8 cellular contexts compared by ENCODE assay signal in genomic region chr10:72297281-72297967, GRCh38. TPM values are rescaled to one million over a fixed set of nuclear protein-coding genes. Genes with fewer than 3 reads are reported as not detected.
DNase-seq lines count a peak whose midpoint lies in the region; ATAC-seq and TF ChIP-seq lines count a peak whose summit lies in the region.

No MANE protein-coding gene starts in this region.

- peaks cover 64% of the 10 kb centered on the region for H3K4me1 ChIP-seq in CD4-positive, alpha-beta memory T cell (ENCODE audit: insufficient read depth, low read length)
- H3K4me1 ChIP-seq in left lung = peaks cover 7 to 43% of the 10 kb centered on the region in 2 donors

- TF ChIP-seq CTCF in activated B cell treated with CpG ODN at 0.5 μM for 24 hours (IDR thresholded peaks at IDR 0.05) (no peak), left lung (IDR thresholded peaks at IDR 0.05) (no peak)

- intact Hi-C loops in CD4-positive, alpha-beta memory T cell (cut with micrococcal nuclease) = loop anchor here (1.0 kb wide), 7 partner anchors 12 to 81 kb away; partner anchors contain the start of genes ANAPC16 and ASCC1
- intact Hi-C loops in activated B cell treated with CpG ODN at 0.5 μM for 24 hours (cut with micrococcal nuclease) (loop anchor here (1.0 to 2.0 kb wide), 7 partner anchors 23 to 461 kb away; partner anchors contain the start of genes ANAPC16, ASCC1 and DDIT4), left lung (cut with DNase I) (no loop called here)

- H3K4me3 Mint-ChIP-seq in CD4-positive, alpha-beta memory T cell = peak overlapping the region; percentile 83 to 94 (median 88)
- H3K4me3 Mint-ChIP-seq in activated B cell treated with CpG ODN at 0.5 μM for 24 hours = peak overlapping the region; percentile 86

- CTCF ChIA-PET in CD4-positive, alpha-beta memory T cell (lab: Charles Lee; ENCODE audit: partially characterized antibody) = interaction anchor here (0.7 to 2.6 kb wide), 12 partner anchors 11 to 249 kb away, joined by 3 to 26 read pairs (median 4); partner anchors contain the start of genes ANAPC16, ASCC1 and DDIT4
- CTCF ChIA-PET in activated B cell treated with CpG ODN at 0.5 μM for 24 hours (lab: Charles Lee) = interaction anchor here (0.8 to 2.9 kb wide), 14 partner anchors 9 to 164 kb away, joined by 3 to 33 read pairs (median 4); no protein-coding TSS in a partner anchor

- peaks cover 33 to 74% (median 52%) of the 10 kb centered on the region in 4 donors for H3K4me1 Mint-ChIP-seq in CD4-positive, alpha-beta memory T cell
- H3K4me1 Mint-ChIP-seq in activated B cell treated with CpG ODN at 0.5 μM for 24 hours = peaks cover 81% of the 10 kb centered on the region

- no peak for TF ChIP-seq EP300 in Ishikawa (IDR thresholded peaks at IDR 0.05; ENCODE audit: borderline replicate concordance)

- H3K27ac Mint-ChIP-seq in CD4-positive, alpha-beta memory T cell = peak overlapping the region; percentile 96 to 100 (median 100)
- H3K27ac Mint-ChIP-seq in activated B cell treated with CpG ODN at 0.5 μM for 24 hours = peak overlapping the region; percentile 100

- no peak for TF ChIP-seq RAD21 in Ishikawa (IDR thresholded peaks at IDR 0.05; ENCODE audit: low read depth)

- H3K27me3 ChIP-seq in CD4-positive, alpha-beta memory T cell (ENCODE audit: insufficient read depth, low read length) = no peaks in the 10 kb centered on the region
- H3K27me3 ChIP-seq in left lung = no peaks in the 10 kb centered on the region

- H3K4me3 ChIP-seq in CD4-positive, alpha-beta memory T cell (ENCODE audit: low read length in 2 of 2) = peak overlapping the region; percentile 71
- peak overlapping the region; percentile 63 to 82 for H3K4me3 ChIP-seq in left lung

- no peaks in the 10 kb centered on the region for H3K27me3 Mint-ChIP-seq in CD4-positive, alpha-beta memory T cell
- no peaks in the 10 kb centered on the region for H3K27me3 Mint-ChIP-seq in activated B cell treated with CpG ODN at 0.5 μM for 24 hours

- peak; percentile 97 to 99 (median 98) for DNase-seq in CD4-positive, alpha-beta memory T cell
- DNase-seq in activated B cell treated with CpG ODN at 0.5 μM for 24 hours (peak; percentile 89), left lung (peak; percentile 93 to 94), NCI-H345 (lab: John Stamatoyannopoulos, UW) (no peak)
- peak; percentile 99 for DNase-seq in central memory CD4-positive, alpha-beta T cell
- peak; percentile 97 for DNase-seq in stimulated activated CD4-positive, alpha-beta T cell treated with anti-CD3 and anti-CD28 coated beads, Interleukin-4, amount 100 ng/mL, for 24 hours

- H3K36me3 Mint-ChIP-seq in CD4-positive, alpha-beta memory T cell = no peaks in the 10 kb centered on the region
- no peaks in the 10 kb centered on the region for H3K36me3 Mint-ChIP-seq in activated B cell treated with CpG ODN at 0.5 μM for 24 hours (ENCODE audit: low read depth)

- H3K9me3 ChIP-seq in CD4-positive, alpha-beta memory T cell (ENCODE audit: control insufficient read depth in 1 of 2, low read length in 2 of 2) = no peaks in the 10 kb centered on the region
- no peaks in the 10 kb centered on the region for H3K9me3 ChIP-seq in left lung

- H3K27ac ChIP-seq in CD4-positive, alpha-beta memory T cell (ENCODE audit: low read depth, low read length) = peak overlapping the region; percentile 95
- H3K27ac ChIP-seq in left lung = peak overlapping the region; percentile 95 to 99

- peaks cover 0 to 2% (median 0%) of the 10 kb centered on the region in 8 donors for H3K9me3 Mint-ChIP-seq in CD4-positive, alpha-beta memory T cell
- H3K9me3 Mint-ChIP-seq in activated B cell treated with CpG ODN at 0.5 μM for 24 hours = no peaks in the 10 kb centered on the region

- no peaks in the 10 kb centered on the region for H3K36me3 ChIP-seq in CD4-positive, alpha-beta memory T cell (ENCODE audit: insufficient read depth, low read length)
- no peaks in the 10 kb centered on the region for H3K36me3 ChIP-seq in left lung

- POLR2A ChIA-PET in CD4-positive, alpha-beta memory T cell (lab: Charles Lee; ENCODE audit: partially characterized antibody) = interaction anchor here (0.7 to 21.8 kb wide), 35 partner anchors 8 to 949 kb away, joined by 3 to 368 read pairs (median 6); partner anchors contain the start of genes ANAPC16, ASCC1, DDIT4 and DNAJC9
- POLR2A ChIA-PET in activated B cell treated with CpG ODN at 0.5 μM for 24 hours (lab: Charles Lee) = interaction anchor here (0.6 to 17.8 kb wide), 32 partner anchors 10 to 919 kb away, joined by 3 to 1996 read pairs (median 10); partner anchors contain the start of genes ANAPC16, ASCC1, DDIT4 and SPOCK2

- ATAC-seq in GM21526 (IDR thresholded peaks at IDR 0.05; ENCODE audit: low FRiP score, unreplicated experiment) = peak; percentile 54
- ATAC-seq in activated B cell treated with CpG ODN at 0.5 μM for 24 hours (ENCODE audit: low read depth) = peak; percentile 68
- peak; percentile 74 for ATAC-seq in left lung

TF ChIP-seq in Ishikawa, 13 proteins besides CTCF, POLR2A, EP300 and RAD21:
- peak; percentile 20; the same call in 1 of the 2 replicates for TF ChIP-seq YY1 (IDR thresholded peaks at IDR 0.05; ENCODE audit: low read depth)
- no peak for TF ChIP-seq TCF12 (IDR thresholded peaks at IDR 0.05; ENCODE audit: low read depth)
- no peak for TF ChIP-seq NFIC (IDR thresholded peaks at IDR 0.05)

RNA-seq across cellular contexts. Expression of gene DDIT4, which starts 23.7 kb away (rescaled TPM):
- total RNA-seq in CD4-positive, alpha-beta memory T cell = 10 to 100 TPM; 23.1 to 24.5 TPM
- 100 to 1,000 TPM; 154 to 635 TPM for polyA plus RNA-seq in CD4-positive, alpha-beta memory T cell
- total RNA-seq in activated B cell treated with CpG ODN at 0.5 μM for 24 hours (175 and 180 TPM in 2 replicates), left lung (10 to 100 TPM; 40.7 to 73.8 TPM)

RNA-seq across cellular contexts. Expression of gene DNAJB12, which starts 57.3 kb away (rescaled TPM):
- total RNA-seq in CD4-positive, alpha-beta memory T cell = 10 to 100 TPM; 26.3 to 26.7 TPM
- polyA plus RNA-seq in CD4-positive, alpha-beta memory T cell = 10 to 100 TPM; 13.4 to 26.2 TPM
- total RNA-seq in activated B cell treated with CpG ODN at 0.5 μM for 24 hours (39.0 and 39.9 TPM in 2 replicates), left lung (10 to 100 TPM; 30.9 to 38.9 TPM)

Comparison
In these comparisons a context has a peak if more than half of its experiments do, and no peak if none do; other contexts are left out.
1. intact Hi-C loops: an anchor here in CD4-positive, alpha-beta memory T cell (1.0 kb wide) and activated B cell treated with CpG ODN at 0.5 μM for 24 hours (1.0 to 2.0 kb wide); none called in left lung.